In genomic region chr10:5601826-5602225, GRCh38 we compare ENCODE assay signal across 25 cellular contexts.
"Had no signal": no experiment of that assay in that cellular context is flagged by ENCODE, and none has a peak within 500 bp of the region (broad histone marks: within the 10 kb centered on the region; RNA-seq: fewer than 3 reads in every experiment).

No MANE protein-coding gene starts in this region.

- H3K4me3 ChIP-seq: left lung, mucosa of descending colon, pancreas, tibial nerve, vagina had no signal

- H3K27me3 ChIP-seq: brain microvascular endothelial cell, left lung, pancreas, tibial nerve, vagina had no signal

- H3K4me2 ChIP-seq: SK-N-SH had no signal

- H3K9me2 ChIP-seq: SK-N-SH had no signal

- H3K27ac Mint-ChIP-seq: activated CD4-positive, alpha-beta memory T cell treated with anti-CD3 and anti-CD28 coated beads, Interleukin-2, amount 10 ng/mL, durations not matched to agents 7 days and 5 days; activated CD4-positive, alpha-beta T cell treated with anti-CD3 and anti-CD28 coated beads for 36 hours; activated CD8-positive, alpha-beta memory T cell treated with anti-CD3 and anti-CD28 coated beads, Interleukin-2, amount 10 ng/mL, durations not matched to agents 7 days and 5 days; activated naive CD8-positive, alpha-beta T cell treated with anti-CD3 and anti-CD28 coated beads, Interleukin-2, amount 10 ng/mL, durations not matched to agents 7 days and 5 days; activated T-helper 2 cell treated with anti-CD3 and anti-CD28 coated beads, Interferon-gamma antibody, Interleukin-2, Interleukin-4, amounts not matched to agents 10 μg/mL and 5 μg/mL and 100 μg/mL, durations not matched to agents 14 hours and 24 hours and 36 hours; dendritic cell treated with granulocyte-macrophage colony-stimulating factor and Interleukin-4, amounts not matched to agents 40 ng/mL and 50 ng/mL, for 4 days; memory B cell; naive B cell; stimulated activated naive B cell treated with anti-CD40 and anti-IgM and Interleukin-4, amounts not matched to agents 10 μg/mL and 1 μg/mL and 100 μg/mL, for 72 hours; T-helper 2 cell treated with Interferon-gamma antibody and Interleukin-4, amounts not matched to agents 5 μg/mL and 100 μg/mL, for 36 hours; WTC11 had no signal

- H3K27me3 Mint-ChIP-seq: activated CD4-positive, alpha-beta T cell treated with anti-CD3 and anti-CD28 coated beads for 36 hours; activated CD8-positive, alpha-beta memory T cell treated with anti-CD3 and anti-CD28 coated beads, Interleukin-2, amount 10 ng/mL, durations not matched to agents 7 days and 5 days had no signal

- H3K4me1 ChIP-seq: left lung, pancreas had no signal

- DNase-seq: activated CD4-positive, alpha-beta memory T cell treated with anti-CD3 and anti-CD28 coated beads, Interleukin-2, amount 10 ng/mL, durations not matched to agents 7 days and 5 days; activated CD4-positive, alpha-beta T cell treated with anti-CD3 and anti-CD28 coated beads for 36 hours; activated CD8-positive, alpha-beta memory T cell treated with anti-CD3 and anti-CD28 coated beads, Interleukin-2, amount 10 ng/mL, durations not matched to agents 7 days and 5 days; activated naive CD4-positive, alpha-beta T cell treated with Interleukin-2 at 50 U/mL for 16 hours; activated naive CD8-positive, alpha-beta T cell treated with anti-CD3 and anti-CD28 coated beads, Interleukin-2, amount 10 ng/mL, durations not matched to agents 7 days and 5 days; brain microvascular endothelial cell; cerebellar nuclear complex; effector CD8-positive, alpha-beta T cell; hippocampal formation; islet precursor cell; naive B cell; pancreas; SK-N-SH; stimulated activated naive B cell treated with anti-CD40 and anti-IgM and Interleukin-4, amounts not matched to agents 10 μg/mL and 1 μg/mL and 100 μg/mL, for 72 hours had no signal

- H3K4me1 Mint-ChIP-seq: activated CD4-positive, alpha-beta memory T cell treated with anti-CD3 and anti-CD28 coated beads, Interleukin-2, amount 10 ng/mL, durations not matched to agents 7 days and 5 days; activated CD4-positive, alpha-beta T cell treated with anti-CD3 and anti-CD28 coated beads for 36 hours; activated CD8-positive, alpha-beta memory T cell treated with anti-CD3 and anti-CD28 coated beads, Interleukin-2, amount 10 ng/mL, durations not matched to agents 7 days and 5 days; WTC11 had no signal

- ATAC-seq: activated CD4-positive, alpha-beta T cell treated with anti-CD3 and anti-CD28 coated beads for 36 hours; activated CD8-positive, alpha-beta memory T cell treated with anti-CD3 and anti-CD28 coated beads, Interleukin-2, amount 10 ng/mL, durations not matched to agents 7 days and 5 days; esophagus mucosa; left lung; mucosa of descending colon; stimulated activated naive B cell treated with anti-CD40 and anti-IgM and Interleukin-4, amounts not matched to agents 10 μg/mL and 1 μg/mL and 100 μg/mL, for 72 hours; WTC11 had no signal

- FAIRE-seq: pancreas had no signal

- H3K36me3 Mint-ChIP-seq: activated CD8-positive, alpha-beta memory T cell treated with anti-CD3 and anti-CD28 coated beads, Interleukin-2, amount 10 ng/mL, durations not matched to agents 7 days and 5 days; activated naive CD8-positive, alpha-beta T cell treated with anti-CD3 and anti-CD28 coated beads, Interleukin-2, amount 10 ng/mL, durations not matched to agents 7 days and 5 days; memory B cell; naive B cell; stimulated activated naive B cell treated with anti-CD40 and anti-IgM and Interleukin-4, amounts not matched to agents 10 μg/mL and 1 μg/mL and 100 μg/mL, for 72 hours; WTC11 had no signal

- H3K27ac ChIP-seq: brain microvascular endothelial cell, left lung, pancreas, tibial nerve, vagina had no signal

- H3K9me3 Mint-ChIP-seq: activated CD4-positive, alpha-beta memory T cell treated with anti-CD3 and anti-CD28 coated beads, Interleukin-2, amount 10 ng/mL, durations not matched to agents 7 days and 5 days; activated T-helper 2 cell treated with anti-CD3 and anti-CD28 coated beads, Interferon-gamma antibody, Interleukin-2, Interleukin-4, amounts not matched to agents 10 μg/mL and 5 μg/mL and 100 μg/mL, durations not matched to agents 14 hours and 24 hours and 36 hours; neural crest cell; T-helper 2 cell treated with Interferon-gamma antibody and Interleukin-4, amounts not matched to agents 5 μg/mL and 100 μg/mL, for 36 hours had no signal

- H3K9me3 ChIP-seq: left lung, mucosa of descending colon, pancreas, SK-N-SH, vagina had no signal

- H3K4me3 Mint-ChIP-seq: activated CD4-positive, alpha-beta memory T cell treated with anti-CD3 and anti-CD28 coated beads, Interleukin-2, amount 10 ng/mL, durations not matched to agents 7 days and 5 days; activated CD4-positive, alpha-beta T cell treated with anti-CD3 and anti-CD28 coated beads for 36 hours; activated CD8-positive, alpha-beta memory T cell treated with anti-CD3 and anti-CD28 coated beads, Interleukin-2, amount 10 ng/mL, durations not matched to agents 7 days and 5 days; activated naive CD8-positive, alpha-beta T cell treated with anti-CD3 and anti-CD28 coated beads, Interleukin-2, amount 10 ng/mL, durations not matched to agents 7 days and 5 days; dendritic cell treated with granulocyte-macrophage colony-stimulating factor and Interleukin-4, amounts not matched to agents 40 ng/mL and 50 ng/mL, for 4 days; memory B cell; neural crest cell; stimulated activated naive B cell treated with anti-CD40 and anti-IgM and Interleukin-4, amounts not matched to agents 10 μg/mL and 1 μg/mL and 100 μg/mL, for 72 hours; T-helper 2 cell treated with Interferon-gamma antibody and Interleukin-4, amounts not matched to agents 5 μg/mL and 100 μg/mL, for 36 hours; WTC11 had no signal

- H3K36me3 ChIP-seq: brain microvascular endothelial cell, left lung, pancreas, tibial nerve, vagina had no signal

- H3K9ac ChIP-seq: SK-N-SH had no signal
